In genomic region chr9:15352301-15352700, GRCh38 we compare ENCODE assay signal across 20 cellular contexts. TPM values are rescaled to one million over a fixed set of nuclear protein-coding genes. Genes with fewer than 3 reads are reported as not detected.
A peak's percentile ranks its signal among the peaks of the same experiment; 100 is the strongest.
DNase-seq lines count a peak whose midpoint lies in the region; ATAC-seq, FAIRE-seq and TF ChIP-seq lines count a peak whose summit lies in the region.
"Had no signal": no experiment of that assay in that cellular context is flagged by ENCODE, and none has a peak within 500 bp of the region (broad histone marks: within the 10 kb centered on the region; RNA-seq: fewer than 3 reads in every experiment).

No MANE protein-coding gene starts in this region.

- H2AFZ ChIP-seq in HepG2 (ENCODE audit: low read length), result no peak overlapping the region
- H2AFZ ChIP-seq: GM23248 had no signal

- peak; percentile 32 for ATAC-seq in HepG2
- ATAC-seq in right lobe of liver, result no peak
- no peak for ATAC-seq in activated CD4-positive, alpha-beta T cell treated with anti-CD3 and anti-CD28 coated beads for 36 hours
- no peak for ATAC-seq in HG02678 (IDR thresholded peaks at IDR 0.05; ENCODE audit: unreplicated experiment)
- ATAC-seq: A549 had no signal

- in situ Hi-C loops in HepG2 (cut with HindIII; ENCODE audit: extremely low pct_ligation_motif_present, low pct_unique_long_range_greater_than_20kb), result no loop called here

- intact Hi-C loops in HepG2 (cut with micrococcal nuclease; ENCODE audit: unreplicated experiment), result no loop called here
- intact Hi-C loops in right lobe of liver (cut with DNase I), result no loop called here
- intact Hi-C loops in activated CD4-positive, alpha-beta T cell treated with anti-CD3 and anti-CD28 coated beads for 36 hours (cut with DNase I, micrococcal nuclease), result no loop called here

- H3K27ac ChIP-seq in HepG2 (ENCODE audit: extremely low read length, insufficient read depth, low read length) (peak overlapping the region; percentile 83), right lobe of liver (no peak overlapping the region), endodermal cell (ENCODE audit: low read depth, low read length) (no peak overlapping the region)
- H3K27ac ChIP-seq: 22Rv1, A549, C4-2B, GM23248 had no signal

- H3K27me3 Mint-ChIP-seq in endodermal cell (ENCODE audit: insufficient read depth), result no peaks in the 10 kb centered on the region
- no peaks in the 10 kb centered on the region for H3K27me3 Mint-ChIP-seq in activated CD4-positive, alpha-beta T cell treated with anti-CD3 and anti-CD28 coated beads for 36 hours
- H3K27me3 Mint-ChIP-seq: CD8-positive, alpha-beta memory T cell had no signal

- TF ChIP-seq EP300 in HepG2 (IDR thresholded peaks at IDR 0.05; ENCODE audit: low read depth in 2 of 2, low read length in 2 of 2) (peak in 1 of 2 experiments; percentile 73; a peak in 1 of 4 replicates), HepG2 (CRISPR knock-in tag; IDR thresholded peaks at IDR 0.05; ENCODE audit: borderline replicate concordance) (no peak)

- POLR2A ChIA-PET in HepG2 (lab: Yijun Ruan, JAX), result no interaction called here
- POLR2A ChIA-PET in activated CD4-positive, alpha-beta T cell treated with anti-CD3 and anti-CD28 coated beads for 36 hours (lab: Charles Lee), result no interaction called here

- peak overlapping the region; percentile 29 for H3K4me2 ChIP-seq in HepG2 (ENCODE audit: low read depth, low read length)
- H3K4me2 ChIP-seq: A549 had no signal

- H3K4me1 ChIP-seq in HepG2 (ENCODE audit: insufficient read depth, low read length), result peaks cover 93% of the 10 kb centered on the region
- H3K4me1 ChIP-seq in right lobe of liver, result no peaks in the 10 kb centered on the region
- no peaks in the 10 kb centered on the region for H3K4me1 ChIP-seq in endodermal cell (ENCODE audit: control insufficient read depth, insufficient read depth, low read length)

- no TSS peak for BruUV-seq in HepG2 (replicated peaks; lab: Mats Ljungman, UMichigan)

- TF ChIP-seq CTCF in HepG2 (CRISPR knock-in tag; IDR thresholded peaks at IDR 0.05) (no peak), right lobe of liver (IDR thresholded peaks at IDR 0.05) (no peak), endodermal cell (conservative IDR thresholded peaks at IDR 0.05) (no peak)

- peaks cover 18% of the 10 kb centered on the region for H3K36me3 Mint-ChIP-seq in endodermal cell (ENCODE audit: low read depth)
- no peaks in the 10 kb centered on the region for H3K36me3 Mint-ChIP-seq in activated CD4-positive, alpha-beta T cell treated with anti-CD3 and anti-CD28 coated beads for 36 hours (ENCODE audit: low read depth)
- H3K36me3 Mint-ChIP-seq: CD8-positive, alpha-beta memory T cell had no signal

- no peak for TF ChIP-seq POLR2A in HepG2 (IDR thresholded peaks at IDR 0.05; ENCODE audit: insufficient read depth in 1 of 2, low read depth in 2 of 2, low read length in 2 of 2)
- no peak for TF ChIP-seq POLR2A in right lobe of liver (IDR thresholded peaks at IDR 0.05)

- H3K4me3 ChIP-seq in HepG2 (replicated peaks in 1 of 3; ENCODE audit: insufficient read depth in 1 of 3, low read depth in 2 of 3, low read length in 3 of 3) (no peak overlapping the region), right lobe of liver (no peak overlapping the region), endodermal cell (ENCODE audit: low read length) (peak overlapping the region; percentile 71)
- H3K4me3 ChIP-seq: A549, GM23248, HAP-1 had no signal

- H3K9me3 Mint-ChIP-seq in endodermal cell, result peaks cover 31% of the 10 kb centered on the region
- H3K9me3 Mint-ChIP-seq in activated CD4-positive, alpha-beta T cell treated with anti-CD3 and anti-CD28 coated beads for 36 hours (ENCODE audit: low read depth), result no peaks in the 10 kb centered on the region
- H3K9me3 Mint-ChIP-seq: CD8-positive, alpha-beta memory T cell had no signal

- H3K4me1 Mint-ChIP-seq in endodermal cell, result peaks cover 26% of the 10 kb centered on the region
- peaks cover 18% of the 10 kb centered on the region for H3K4me1 Mint-ChIP-seq in activated CD4-positive, alpha-beta T cell treated with anti-CD3 and anti-CD28 coated beads for 36 hours

- no peaks in the 10 kb centered on the region for H3K79me2 ChIP-seq in HepG2 (ENCODE audit: insufficient read depth, low read length)

- no peak overlapping the region for H3K4me3 Mint-ChIP-seq in endodermal cell
- H3K4me3 Mint-ChIP-seq in activated CD4-positive, alpha-beta T cell treated with anti-CD3 and anti-CD28 coated beads for 36 hours, result no peak overlapping the region
- H3K4me3 Mint-ChIP-seq: CD8-positive, alpha-beta memory T cell had no signal

- H3K36me3 ChIP-seq in HepG2 (replicated peaks in 1 of 2; ENCODE audit: control insufficient read depth in 1 of 2, insufficient read depth in 2 of 2, low read length in 2 of 2) (no peaks in the 10 kb centered on the region), right lobe of liver (no peaks in the 10 kb centered on the region), endodermal cell (ENCODE audit: control insufficient read depth, insufficient read depth, low read length) (no peaks in the 10 kb centered on the region)
- H3K36me3 ChIP-seq: HAP-1 had no signal

- 20% methylated on average over 2 of the region's 3 CpGs for WGBS in HepG2 (ENCODE audit: low lambda C conversion rate)
- WGBS in right lobe of liver (ENCODE audit: insufficient coverage, low coverage, low lambda C conversion rate, missing lambda C conversion rate), result 61% methylated on average over 2 of the region's 3 CpGs
- 91 to 97% methylated on average over 2 of the region's 3 CpGs for WGBS in endodermal cell (ENCODE audit: insufficient coverage in 1 of 2, insufficient read length in 1 of 2), 2 experiments

- H3K9me3 ChIP-seq in HepG2 (ENCODE audit: low read length) (no peaks in the 10 kb centered on the region), right lobe of liver (no peaks in the 10 kb centered on the region), endodermal cell (ENCODE audit: control insufficient read depth, low read length) (peaks cover 22% of the 10 kb centered on the region)
- H3K9me3 ChIP-seq: A549, HAP-1 had no signal

- H4K20me1 ChIP-seq in HepG2 (ENCODE audit: insufficient read depth, low read length), result no peaks in the 10 kb centered on the region

- DNase-seq in NCI-H2107 treated with DMSO at 0.1 percent for 48 hours (lab: John Stamatoyannopoulos, UW; ENCODE audit: unreplicated experiment) (peak; percentile 8), NCI-H2107 (lab: John Stamatoyannopoulos, UW) (no peak), HepG2 (ENCODE audit: low spot score) (peak; percentile 47), right lobe of liver (no peak), endodermal cell (no peak), DMS79 (lab: John Stamatoyannopoulos, UW) (no peak)
- no peak for DNase-seq in activated CD4-positive, alpha-beta T cell treated with anti-CD3 and anti-CD28 coated beads for 36 hours
- DNase-seq: AML-193; CD8-positive, alpha-beta memory T cell; COR-L47; DMS 273 treated with DMSO at 0.1 percent for 48 hours; DMS53; GM23248 had no signal

- H3K27me3 ChIP-seq in HepG2 (ENCODE audit: control insufficient read depth in 1 of 2, insufficient read depth in 2 of 2, low read length in 2 of 2), result no peaks in the 10 kb centered on the region
- no peaks in the 10 kb centered on the region for H3K27me3 ChIP-seq in right lobe of liver
- H3K27me3 ChIP-seq in endodermal cell (ENCODE audit: control insufficient read depth, insufficient read depth, low read length, poor library complexity, severe bottlenecking), result no peaks in the 10 kb centered on the region

- no peak overlapping the region for H3K27ac Mint-ChIP-seq in endodermal cell
- H3K27ac Mint-ChIP-seq in activated CD4-positive, alpha-beta T cell treated with anti-CD3 and anti-CD28 coated beads for 36 hours, result no peak overlapping the region
- H3K27ac Mint-ChIP-seq: CD8-positive, alpha-beta memory T cell had no signal

- TF ChIP-seq RAD21 in HepG2 (CRISPR knock-in tag; IDR thresholded peaks at IDR 0.05), result no peak

- H3K9ac ChIP-seq in HepG2 (ENCODE audit: insufficient read depth, low read depth, low read length) (peak overlapping the region; percentile 28; the same call in 1 of the 2 replicates), endodermal cell (ENCODE audit: extremely low read depth, low read length, poor library complexity, severe bottlenecking) (no peak overlapping the region)
- H3K9ac ChIP-seq: GM23248 had no signal

- CTCF ChIA-PET in HepG2 (lab: Yijun Ruan, JAX; ENCODE audit: low intra/inter-chr PET ratio, low total read pairs), result no interaction called here
- CTCF ChIA-PET in activated CD4-positive, alpha-beta T cell treated with anti-CD3 and anti-CD28 coated beads for 36 hours (lab: Charles Lee), result interaction anchor here (0.7 kb wide), 1 partner anchor 50 kb away, joined by 3 read pairs; no protein-coding TSS in a partner anchor

- peak; percentile 47 for FAIRE-seq in HepG2 (lab: Jason Lieb, UNC)
- FAIRE-seq: A549, G401.6, GM12891 had no signal

TF ChIP-seq in HepG2, 621 proteins besides CTCF, POLR2A, EP300 and RAD21 (continues in another document):
- no peak for TF ChIP-seq KDM3A (CRISPR knock-in tag; IDR thresholded peaks at IDR 0.05; ENCODE audit: low read depth)

RNA-seq across cellular contexts. Expression of gene TTC39B, which starts 45.3 kb away (rescaled TPM):
- total RNA-seq in HepG2 (2016; rRNA removed; fragmentation: Illumina TruSeq; extraction: Trizol) (18.5 and 19.4 TPM in 2 replicates), right lobe of liver (1 to 10 TPM; 4.5 to 9.9 (median 7.6) TPM), endodermal cell (10 to 100 TPM; 53.5 to 69.5 TPM)
- 3.7 and 4.6 TPM in 2 replicates for total RNA-seq in HepG2 (2016; cell fraction: cytosol; rRNA removed; fragmentation: Illumina TruSeq; extraction: Trizol; ENCODE audit: low read depth)
- 19.8 and 20.5 TPM in 2 replicates for total RNA-seq in HepG2 (2016; cell fraction: insoluble cytoplasmic fraction; rRNA removed; fragmentation: Illumina TruSeq; extraction: Trizol)
- total RNA-seq in HepG2 (2016; cell fraction: membrane; rRNA removed; fragmentation: Illumina TruSeq; extraction: Trizol), result 7.6 and 10.4 TPM in 2 replicates
- 28.5 and 32.5 TPM in 2 replicates for total RNA-seq in HepG2 (2016; cell fraction: nucleus; rRNA removed; fragmentation: Illumina TruSeq; extraction: Trizol)
- 9.8 and 14.3 TPM in 2 replicates for polyA plus RNA-seq in HepG2 (2011; rRNA removed)
- 4.3 and 4.7 TPM in 2 replicates for polyA plus RNA-seq in HepG2 (2011; cell fraction: cytosol; rRNA removed)
- 19.0 and 22.8 TPM in 2 replicates for polyA plus RNA-seq in HepG2 (2011; cell fraction: nucleus; rRNA removed)
- polyA plus RNA-seq in HepG2 (2012), result 5.4 and 7.7 TPM in 2 replicates
- polyA plus RNA-seq in HepG2 (2016; cell fraction: cytosol; fragmentation: Illumina TruSeq; extraction: Trizol; ENCODE audit: low read depth), result 1.6 and 1.8 TPM in 2 replicates
- 9.2 and 10.2 TPM in 2 replicates for polyA plus RNA-seq in HepG2 (2016; cell fraction: insoluble cytoplasmic fraction; fragmentation: Illumina TruSeq; extraction: Trizol; ENCODE audit: low read depth)
- 3.8 and 4.1 TPM in 2 replicates for polyA plus RNA-seq in HepG2 (2016; cell fraction: membrane; fragmentation: Illumina TruSeq; extraction: Trizol; ENCODE audit: low read depth)
- 20.6 and 23.2 TPM in 2 replicates for polyA plus RNA-seq in HepG2 (2016; cell fraction: nucleus; fragmentation: Illumina TruSeq; extraction: Trizol; ENCODE audit: insufficient read depth, low read depth)
- 0.61 and 32.6 TPM in 2 replicates for polyA minus RNA-seq in HepG2 (2011; rRNA and poly(A)+ RNA removed; ENCODE audit: low replicate concordance)
- polyA minus RNA-seq in HepG2 (2011; cell fraction: cytosol; rRNA and poly(A)+ RNA removed), result 14.8 and 15.7 TPM in 2 replicates
- polyA minus RNA-seq in HepG2 (2011; cell fraction: nucleus; rRNA and poly(A)+ RNA removed), result 59.2 and 75.3 TPM in 2 replicates
- polyA plus RNA-seq in endodermal cell (2013, experiment 1 of 2), result 6.8 TPM
- 5.8 TPM for polyA plus RNA-seq in endodermal cell (2013, experiment 2 of 2)
- 10 to 100 TPM; 26.4 to 34.4 TPM for total RNA-seq in activated CD4-positive, alpha-beta T cell treated with anti-CD3 and anti-CD28 coated beads for 36 hours

Comparison
In these comparisons a context has a peak if more than half of its experiments do, and no peak if none do; other contexts are left out.
1. DNase-seq: peak in NCI-H2107 treated with DMSO at 0.1 percent for 48 hours (single experiment) and HepG2 (single experiment); none in NCI-H2107 (single experiment), right lobe of liver (0 of 3), endodermal cell (single experiment), DMS79 (single experiment) and activated CD4-positive, alpha-beta T cell treated with anti-CD3 and anti-CD28 coated beads for 36 hours (single experiment).